10 cellular contexts compared by ENCODE assay signal in genomic region chr3:186097317-186097662, GRCh38. TPM values are rescaled to one million over a fixed set of nuclear protein-coding genes. Genes with fewer than 3 reads are reported as not detected.
DNase-seq lines count a peak whose midpoint lies in the region; ATAC-seq and TF ChIP-seq lines count a peak whose summit lies in the region.
"Had no signal": no experiment of that assay in that cellular context is flagged by ENCODE, and none has a peak within 500 bp of the region (broad histone marks: within the 10 kb centered on the region; RNA-seq: fewer than 3 reads in every experiment).

No MANE protein-coding gene starts in this region.

- H3K9ac ChIP-seq in adipocyte (ENCODE audit: low read length), result peak overlapping the region; percentile 62

- peaks cover 67% of the 10 kb centered on the region for H3K4me1 ChIP-seq in GM23338 (ENCODE audit: insufficient read depth)
- peaks cover 30% of the 10 kb centered on the region for H3K4me1 ChIP-seq in adipocyte (ENCODE audit: control insufficient read depth, insufficient read depth, low read length)
- H3K4me1 ChIP-seq in psoas muscle, result peaks cover 30% of the 10 kb centered on the region

- no peak for DNase-seq in GM23338 (ENCODE audit: low spot score)
- DNase-seq in adipocyte (ENCODE audit: low read depth), result no peak
- DNase-seq in glutamatergic neuron, result no peak
- DNase-seq in psoas muscle, result no peak
- no peak for DNase-seq in activated CD4-positive, alpha-beta T cell treated with anti-CD3 and anti-CD28 coated beads, Interleukin-2, amount 50 U/mL, for 4 hours
- DNase-seq: MM.1S had no signal

- H3K27me3 Mint-ChIP-seq in GM23338 (ENCODE audit: insufficient read depth, low read depth, poor library complexity) (peaks cover 8% of the 10 kb centered on the region), glutamatergic neuron (ENCODE audit: unreplicated experiment) (peaks cover 8% of the 10 kb centered on the region)

- H2AFZ ChIP-seq in GM23338, result peak overlapping the region; percentile 12; the same call in 1 of the 2 replicates

- H3K79me2 ChIP-seq in GM23338 (replicated peaks; ENCODE audit: insufficient read depth), result no peaks in the 10 kb centered on the region

- 38 to 43% (median 40%) methylated on average over 4 of the region's 4 CpGs for WGBS in psoas muscle, 3 donors

- no peak for TF ChIP-seq CTCF in GM23338 (conservative IDR thresholded peaks at IDR 0.05; ENCODE audit: low read depth in 2 of 2)
- TF ChIP-seq CTCF in glutamatergic neuron (IDR thresholded peaks at IDR 0.05; ENCODE audit: partially characterized antibody, unreplicated experiment), result no peak
- no peak for TF ChIP-seq CTCF in psoas muscle (IDR thresholded peaks at IDR 0.05)

- peak overlapping the region; percentile 82 for H3K4me2 ChIP-seq in GM23338

- peak overlapping the region; percentile 78 for H3K27ac ChIP-seq in GM23338 (ENCODE audit: low read depth)
- H3K27ac ChIP-seq in psoas muscle, result no peak overlapping the region

- no peaks in the 10 kb centered on the region for H3K9me2 ChIP-seq in GM23338 (ENCODE audit: insufficient read depth)

- peaks cover 10% of the 10 kb centered on the region for H3F3A ChIP-seq in GM23338 (replicated peaks; ENCODE audit: low read depth)

- H3K4me3 ChIP-seq in GM23338 (peak overlapping the region; percentile 62), adipocyte (ENCODE audit: low read length) (peak overlapping the region; percentile 79), psoas muscle (peak overlapping the region; percentile 63)

- peaks cover 7% of the 10 kb centered on the region; the same call in 1 of the 2 replicates for H4K20me1 ChIP-seq in GM23338 (replicated peaks; ENCODE audit: insufficient read depth)

- peaks cover 22% of the 10 kb centered on the region for H3K36me3 Mint-ChIP-seq in GM23338 (ENCODE audit: low read depth)
- no peaks in the 10 kb centered on the region for H3K36me3 Mint-ChIP-seq in glutamatergic neuron (ENCODE audit: unreplicated experiment)

- H3K4me3 Mint-ChIP-seq in GM23338, result peak overlapping the region; percentile 80
- H3K4me3 Mint-ChIP-seq in glutamatergic neuron (ENCODE audit: unreplicated experiment), result peak overlapping the region; percentile 91
- H3K4me3 Mint-ChIP-seq: central memory CD8-positive, alpha-beta T cell had no signal

- H3K9me3 Mint-ChIP-seq in GM23338 (no peaks in the 10 kb centered on the region), glutamatergic neuron (ENCODE audit: unreplicated experiment) (peaks cover 16% of the 10 kb centered on the region)
- H3K9me3 Mint-ChIP-seq: central memory CD8-positive, alpha-beta T cell had no signal

- H3K4me1 Mint-ChIP-seq in GM23338, result peaks cover 70% of the 10 kb centered on the region
- peaks cover 70% of the 10 kb centered on the region for H3K4me1 Mint-ChIP-seq in glutamatergic neuron (ENCODE audit: low read depth, unreplicated experiment)
- H3K4me1 Mint-ChIP-seq: central memory CD8-positive, alpha-beta T cell had no signal

- H3K27me3 ChIP-seq in GM23338 (ENCODE audit: insufficient read depth) (no peaks in the 10 kb centered on the region), adipocyte (replicated peaks; ENCODE audit: control insufficient read depth, insufficient read depth, low read length) (no peaks in the 10 kb centered on the region), psoas muscle (ENCODE audit: insufficient read depth in 3 of 3, low read length in 2 of 3) (no peaks in the 10 kb centered on the region)

- H3K9me3 ChIP-seq in adipocyte (ENCODE audit: control insufficient read depth, low read length) (no peaks in the 10 kb centered on the region), psoas muscle (no peaks in the 10 kb centered on the region)

- H3K27ac Mint-ChIP-seq in GM23338 (peak overlapping the region; percentile 17), glutamatergic neuron (ENCODE audit: unreplicated experiment) (peak overlapping the region; percentile 97)

- intact Hi-C loops in psoas muscle (cut with DNase I), result loop anchor here in 1 of 2 donors (5.0 kb wide), 1 partner anchor 140 kb away; no protein-coding TSS in a partner anchor

- ATAC-seq in GM23338, result peak; percentile 26
- ATAC-seq in psoas muscle, result no peak
- no peak for ATAC-seq in GM18870 (IDR thresholded peaks at IDR 0.05; ENCODE audit: unreplicated experiment)
- no peak for ATAC-seq in GM21447 (IDR thresholded peaks at IDR 0.05; ENCODE audit: unreplicated experiment)
- no peak for ATAC-seq in HG03039 (IDR thresholded peaks at IDR 0.05; ENCODE audit: unreplicated experiment)

- H3K36me3 ChIP-seq in GM23338 (ENCODE audit: insufficient read depth) (peaks cover 5% of the 10 kb centered on the region; the same call in 1 of the 2 replicates), adipocyte (ENCODE audit: control insufficient read depth, insufficient read depth, low read length, severe bottlenecking) (no peaks in the 10 kb centered on the region), psoas muscle (ENCODE audit: insufficient read depth in 1 of 2, low read depth in 1 of 2) (no peaks in the 10 kb centered on the region)

TF ChIP-seq in GM23338, 12 proteins besides CTCF, POLR2A, EP300 and RAD21:
- TF ChIP-seq EZH2phosphoT487 (IDR thresholded peaks at IDR 0.05; ENCODE audit: unreplicated experiment) (no peak), ZNF331 (CRISPR knock-in tag; IDR thresholded peaks at IDR 0.05; ENCODE audit: low read depth) (no peak), NANOG (IDR thresholded peaks at IDR 0.05; ENCODE audit: borderline replicate concordance) (no peak), CREB1 (CRISPR knock-in tag; IDR thresholded peaks at IDR 0.05; ENCODE audit: low read depth) (no peak)
TF ChIP-seq in GM23338: peak in this region for 0.

RNA-seq across cellular contexts. Expression of gene ETV5, which starts 11.6 kb away (rescaled TPM):
- total RNA-seq in GM23338 (2014; rRNA removed; shearing (Covaris generic)), result 48.4 and 57.1 TPM in 2 replicates
- polyA plus RNA-seq in GM23338 (2016; fragmentation: Nextera tagmentation; extraction: Ambion mirVana) (32.2 and 33.5 TPM in 2 replicates), psoas muscle (10 to 100 TPM in 1 of 3 donors, 1 to 10 TPM in 2; 7.9 to 14.4 (median 8.0) TPM)
- total RNA-seq in glutamatergic neuron (ENCODE audit: unreplicated experiment) (16.9 TPM), psoas muscle (10 to 100 TPM in 2 of 4 donors, 1 to 10 TPM in 2; 7.2 to 47.1 (median 27.3) TPM)
